In the genomic region with DNA sequence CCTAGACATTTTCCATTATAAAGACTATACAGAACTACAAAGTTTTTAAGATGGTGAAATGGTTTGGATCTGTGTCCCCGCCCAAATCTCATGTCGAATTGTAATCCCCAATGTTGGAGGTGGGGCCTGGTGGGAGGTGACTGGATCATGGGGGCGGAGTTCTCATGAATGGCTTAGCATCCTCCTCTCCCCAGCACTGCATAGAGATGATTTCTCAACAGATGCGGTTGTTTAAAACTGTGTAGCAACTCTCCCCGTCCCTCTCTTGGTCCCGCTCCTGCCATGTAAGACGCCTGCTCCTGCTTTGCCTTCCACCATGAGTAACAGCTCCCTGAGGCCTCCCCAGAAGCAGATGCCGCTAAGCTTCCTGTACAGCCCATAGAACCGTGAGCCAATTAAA, we compare ENCODE assay signal across 8 cellular contexts.
DNase-seq lines count a peak whose midpoint lies in the region; ATAC-seq and TF ChIP-seq lines count a peak whose summit lies in the region.

No MANE protein-coding gene starts in this region.

- peak; percentile 9 for DNase-seq in NCI-H82 (lab: John Stamatoyannopoulos, UW)
- no peak for DNase-seq in NCI-H82 treated with DMSO at 0.1 percent for 48 hours (lab: John Stamatoyannopoulos, UW; ENCODE audit: unreplicated experiment)
- DNase-seq in SK-N-MC (ENCODE audit: low read depth, low spot score): no peak
- peak; percentile 39 for DNase-seq in epithelial cell of esophagus (ENCODE audit: low read depth)
- DNase-seq in stimulated activated CD4-positive, alpha-beta T cell treated with anti-CD3 and anti-CD28 coated beads, Interleukin-2, amount 100 ng/mL, for 24 hours: peak; percentile 26
- DNase-seq in middle frontal gyrus (ENCODE audit: extremely low spot score, low spot score): no peak
- no peak for DNase-seq in activated gamma-delta T cell (lab: John Stamatoyannopoulos, UW)

- no peak for TF ChIP-seq CTCF in epithelial cell of esophagus (IDR thresholded peaks at IDR 0.05; ENCODE audit: insufficient read depth, low read depth, low read length, missing control alignments)

- peaks cover 28% of the 10 kb centered on the region for H3K36me3 ChIP-seq in SK-N-MC (ENCODE audit: insufficient read depth, low read length)

- H3K4me3 ChIP-seq in SK-N-MC (peak overlapping the region; percentile 86), epithelial cell of esophagus (ENCODE audit: low read length) (peak overlapping the region; percentile 86)

- H3K9ac ChIP-seq in SK-N-MC (ENCODE audit: insufficient read length): no peak overlapping the region

- ATAC-seq in GM18870 (IDR thresholded peaks at IDR 0.05; ENCODE audit: unreplicated experiment): no peak

- H3K27ac ChIP-seq in SK-N-MC: no peak overlapping the region

- H3K9me3 ChIP-seq in SK-N-MC (ENCODE audit: low read depth, low read length): no peaks in the 10 kb centered on the region

Comparison
In these comparisons a context has a peak if more than half of its experiments do, and no peak if none do; other contexts are left out.
1. DNase-seq: peak in NCI-H82 (single experiment), epithelial cell of esophagus (single experiment) and stimulated activated CD4-positive, alpha-beta T cell treated with anti-CD3 and anti-CD28 coated beads, Interleukin-2, amount 100 ng/mL, for 24 hours (2 of 2); none in NCI-H82 treated with DMSO at 0.1 percent for 48 hours (single experiment), SK-N-MC (single experiment), middle frontal gyrus (single experiment) and activated gamma-delta T cell (single experiment).